ENCODE assay signal across 22 cellular contexts in the genomic region with DNA sequence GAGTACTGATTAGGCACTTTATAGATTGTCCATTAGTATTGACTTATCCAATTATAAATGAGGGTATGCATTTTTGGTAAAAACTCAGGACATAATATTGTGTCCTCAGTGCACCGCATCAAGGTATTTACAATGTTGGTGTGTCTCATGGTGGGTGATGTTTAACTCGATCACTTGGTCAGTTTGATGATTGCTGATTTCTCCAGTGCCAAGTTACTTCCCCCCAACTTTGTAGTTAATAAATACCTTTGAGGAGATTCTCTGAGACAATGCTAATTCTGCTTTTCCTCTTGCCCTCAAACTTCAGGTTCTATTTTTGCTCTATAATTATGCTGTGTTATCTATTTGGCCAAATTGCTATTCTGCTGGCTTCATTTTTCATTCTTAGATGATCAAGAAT. TPM values are rescaled to one million over a fixed set of nuclear protein-coding genes. Genes with fewer than 3 reads are reported as not detected.
A peak's percentile ranks its signal among the peaks of the same experiment; 100 is the strongest.
DNase-seq lines count a peak whose midpoint lies in the region; ATAC-seq, FAIRE-seq and TF ChIP-seq lines count a peak whose summit lies in the region.
"Had no signal": no experiment of that assay in that cellular context is flagged by ENCODE, and none has a peak within 500 bp of the region (broad histone marks: within the 10 kb centered on the region; RNA-seq: fewer than 3 reads in every experiment).

No MANE protein-coding gene starts in this region.

- H2AFZ ChIP-seq in astrocyte (ENCODE audit: low read depth, low read length): no peak overlapping the region

- H3K4me2 ChIP-seq in astrocyte (ENCODE audit: low read length): no peak overlapping the region
- H3K4me2 ChIP-seq: BLaER1 had no signal

- no peak overlapping the region for H3K27ac Mint-ChIP-seq in astrocyte (ENCODE audit: unreplicated experiment)
- H3K27ac Mint-ChIP-seq: CD14-positive monocyte; CD4-positive, alpha-beta memory T cell; CD4-positive, CD25-positive, alpha-beta regulatory T cell; CD8-positive, alpha-beta memory T cell had no signal

- H3K4me3 Mint-ChIP-seq in astrocyte (ENCODE audit: unreplicated experiment): no peak overlapping the region
- H3K4me3 Mint-ChIP-seq: CD14-positive monocyte; CD4-positive, alpha-beta memory T cell; CD4-positive, CD25-positive, alpha-beta regulatory T cell; CD8-positive, alpha-beta memory T cell had no signal

- H3K4me3 ChIP-seq in astrocyte (ENCODE audit: insufficient read depth, low read depth, low read length): no peak overlapping the region
- H3K4me3 ChIP-seq: BLaER1, GM12878 had no signal

- peaks cover 2% of the 10 kb centered on the region for H3K9me3 Mint-ChIP-seq in astrocyte (ENCODE audit: unreplicated experiment)

- no peaks in the 10 kb centered on the region for H3K4me1 Mint-ChIP-seq in astrocyte (ENCODE audit: low read depth, unreplicated experiment)
- H3K4me1 Mint-ChIP-seq: CD14-positive monocyte; CD4-positive, alpha-beta memory T cell; CD4-positive, CD25-positive, alpha-beta regulatory T cell; CD8-positive, alpha-beta memory T cell had no signal

- H3K27me3 Mint-ChIP-seq in astrocyte (ENCODE audit: low read depth, unreplicated experiment): no peaks in the 10 kb centered on the region
- H3K27me3 Mint-ChIP-seq: CD4-positive, CD25-positive, alpha-beta regulatory T cell had no signal

- H4K20me1 ChIP-seq in astrocyte (ENCODE audit: insufficient read depth, low read length): no peaks in the 10 kb centered on the region
- H4K20me1 ChIP-seq: BLaER1 had no signal

- no peaks in the 10 kb centered on the region for H3K36me3 ChIP-seq in astrocyte (ENCODE audit: insufficient read depth, low read length)
- H3K36me3 ChIP-seq: BE2C, BLaER1 had no signal

- H3K27ac ChIP-seq in astrocyte (ENCODE audit: low read depth, low read length): no peak overlapping the region
- H3K27ac ChIP-seq: BLaER1 had no signal

- no peaks in the 10 kb centered on the region for H3K36me3 Mint-ChIP-seq in astrocyte (ENCODE audit: low read depth, unreplicated experiment)
- H3K36me3 Mint-ChIP-seq: CD14-positive monocyte; CD4-positive, alpha-beta memory T cell; CD4-positive, CD25-positive, alpha-beta regulatory T cell; CD8-positive, alpha-beta memory T cell had no signal

- no peaks in the 10 kb centered on the region for H3K27me3 ChIP-seq in astrocyte (ENCODE audit: insufficient read depth, low read length)
- H3K27me3 ChIP-seq: BE2C, BLaER1 had no signal

- no peaks in the 10 kb centered on the region for H3K79me2 ChIP-seq in astrocyte (ENCODE audit: insufficient read depth, low read length)

- H3K9me3 ChIP-seq in astrocyte (ENCODE audit: insufficient read depth, low read depth, low read length): no peaks in the 10 kb centered on the region
- H3K9me3 ChIP-seq: BE2C, BLaER1 had no signal

- DNase-seq in astrocyte (ENCODE audit: low read depth): no peak
- peak; percentile 54 for DNase-seq in kidney tubule cell (ENCODE audit: low spot score)
- no peak for DNase-seq in GM03348 (ENCODE audit: low spot score)
- DNase-seq in retina: no peak
- DNase-seq: 8988T; ACHN; BE2C; C1 segment of cervical spinal cord; CD4-positive, alpha-beta memory T cell; CD4-positive, CD25-positive, alpha-beta regulatory T cell; CD8-positive, alpha-beta memory T cell; COR-L47; DMS79 treated with DMSO at 0.1 percent for 48 hours; GF-D8 had no signal

- no peak for ATAC-seq in HG03159 (IDR thresholded peaks at IDR 0.05; ENCODE audit: unreplicated experiment)
- ATAC-seq: GM12878 had no signal

- H3K4me1 ChIP-seq in astrocyte (ENCODE audit: insufficient read depth, low read length): no peaks in the 10 kb centered on the region
- H3K4me1 ChIP-seq: BE2C, BLaER1 had no signal

- FAIRE-seq in astrocyte (lab: Jason Lieb, UNC): peak; percentile 56
- FAIRE-seq: G401.6, GM12878, GM12892, GM18507 had no signal

- no peak for TF ChIP-seq CTCF in astrocyte (IDR thresholded peaks at IDR 0.05; ENCODE audit: insufficient read depth, low read depth, low read length)

- H3K9ac ChIP-seq in astrocyte (ENCODE audit: low read length): no peak overlapping the region
- H3K9ac ChIP-seq: BLaER1 had no signal

RNA-seq across cellular contexts. Expression of a gene that starts 28.2 kb away (rescaled TPM):
- 11.3 and 18.0 TPM in 2 replicates for total RNA-seq in astrocyte
- total RNA-seq: CD4-positive, alpha-beta memory T cell; CD4-positive, CD25-positive, alpha-beta regulatory T cell; CD8-positive, alpha-beta memory T cell; GM12878 had no signal

RNA-seq across cellular contexts. Expression of a gene that starts 44.2 kb away (rescaled TPM):
- not detected in 2 replicates for total RNA-seq in astrocyte
- total RNA-seq: A673; CD4-positive, alpha-beta memory T cell; CD4-positive, CD25-positive, alpha-beta regulatory T cell; CD8-positive, alpha-beta memory T cell; GM12878 had no signal
